ENCODE assay signal across 8 cellular contexts in genomic region chr14:91315844-91316267, GRCh38.
DNase-seq lines count a peak whose midpoint lies in the region; ATAC-seq and TF ChIP-seq lines count a peak whose summit lies in the region.

No MANE protein-coding gene starts in this region.

- H3K23me2 ChIP-seq in H9 (ENCODE audit: insufficient read length, low read depth, low read length, poor library complexity, severe bottlenecking), result no peaks in the 10 kb centered on the region

- intact Hi-C loops in dendritic cell treated with granulocyte-macrophage colony-stimulating factor and Interleukin-4, amounts not matched to agents 40 ng/mL and 50 ng/mL, for 4 days (cut with micrococcal nuclease), result no loop called here

- no peak overlapping the region for H2BK20ac ChIP-seq in H9 (ENCODE audit: low read depth, low read length, poor library complexity, severe bottlenecking)

- H3K27ac ChIP-seq in H9 (ENCODE audit: insufficient read length, low read depth, low read length), result no peak overlapping the region

- no peaks in the 10 kb centered on the region for H3K9me3 Mint-ChIP-seq in dendritic cell treated with granulocyte-macrophage colony-stimulating factor and Interleukin-4, amounts not matched to agents 40 ng/mL and 50 ng/mL, for 4 days
- no peaks in the 10 kb centered on the region for H3K9me3 Mint-ChIP-seq in stimulated activated effector memory CD8-positive, alpha-beta T cell treated with anti-CD3 and anti-CD28 coated beads, Interleukin-12 subunit alpha, Interleukin-12 subunit beta, amount 100 ng/mL, for 72 hours
- H3K9me3 Mint-ChIP-seq in H9, result peaks cover 22 to 34% of the 10 kb centered on the region in 2 experiments

- H3K18ac ChIP-seq in H9 (ENCODE audit: insufficient read length, low read depth, low read length), result no peak overlapping the region

- H3K79me1 ChIP-seq in H9 (ENCODE audit: insufficient read depth, low read depth, low read length, poor library complexity, severe bottlenecking), result no peaks in the 10 kb centered on the region

- no peak overlapping the region for H2BK12ac ChIP-seq in H9 (ENCODE audit: insufficient read length, low read depth, low read length)

- H4K5ac ChIP-seq in H9 (ENCODE audit: insufficient read length, low read depth, low read length), result no peak overlapping the region

- ATAC-seq in GM18907 (IDR thresholded peaks at IDR 0.05; ENCODE audit: unreplicated experiment) (peak; percentile 86), HG03097 (IDR thresholded peaks at IDR 0.05; ENCODE audit: low FRiP score, unreplicated experiment) (peak; percentile 77)
- peak; percentile 85 for ATAC-seq in stimulated activated effector memory CD8-positive, alpha-beta T cell treated with anti-CD3 and anti-CD28 coated beads, Interleukin-12 subunit alpha, Interleukin-12 subunit beta, amount 100 ng/mL, for 72 hours

- H2BK120ac ChIP-seq in H9 (ENCODE audit: low read depth, low read length, poor library complexity, severe bottlenecking), result no peak overlapping the region

- peaks cover 38% of the 10 kb centered on the region for H3K36me3 Mint-ChIP-seq in dendritic cell treated with granulocyte-macrophage colony-stimulating factor and Interleukin-4, amounts not matched to agents 40 ng/mL and 50 ng/mL, for 4 days (ENCODE audit: low read depth)
- peaks cover 100% of the 10 kb centered on the region for H3K36me3 Mint-ChIP-seq in stimulated activated effector memory CD8-positive, alpha-beta T cell treated with anti-CD3 and anti-CD28 coated beads, Interleukin-12 subunit alpha, Interleukin-12 subunit beta, amount 100 ng/mL, for 72 hours
- peaks cover 74 to 93% (median 87%) of the 10 kb centered on the region in 3 experiments for H3K36me3 Mint-ChIP-seq in H9 (ENCODE audit: insufficient read depth in 1 of 3, low read depth in 3 of 3)

- WGBS in H9 (ENCODE audit: extremely low coverage, insufficient read length, low lambda C conversion rate), result no CpG with 5 or more reads among the region's 6 CpGs

- no peak overlapping the region for H3K4me3 Mint-ChIP-seq in dendritic cell treated with granulocyte-macrophage colony-stimulating factor and Interleukin-4, amounts not matched to agents 40 ng/mL and 50 ng/mL, for 4 days
- peak overlapping the region; percentile 56 for H3K4me3 Mint-ChIP-seq in stimulated activated effector memory CD8-positive, alpha-beta T cell treated with anti-CD3 and anti-CD28 coated beads, Interleukin-12 subunit alpha, Interleukin-12 subunit beta, amount 100 ng/mL, for 72 hours
- H3K4me3 Mint-ChIP-seq in H9, result no peak overlapping the region; a peak in 1 of 5 replicates

- H3K27me3 Mint-ChIP-seq in dendritic cell treated with granulocyte-macrophage colony-stimulating factor and Interleukin-4, amounts not matched to agents 40 ng/mL and 50 ng/mL, for 4 days, result no peaks in the 10 kb centered on the region
- H3K27me3 Mint-ChIP-seq in H9 (ENCODE audit: low read depth), result no peaks in the 10 kb centered on the region; the same call in 1 of the 2 replicates

- H3K27ac Mint-ChIP-seq in dendritic cell treated with granulocyte-macrophage colony-stimulating factor and Interleukin-4, amounts not matched to agents 40 ng/mL and 50 ng/mL, for 4 days, result peak overlapping the region; percentile 70
- peak overlapping the region; percentile 87 for H3K27ac Mint-ChIP-seq in stimulated activated effector memory CD8-positive, alpha-beta T cell treated with anti-CD3 and anti-CD28 coated beads, Interleukin-12 subunit alpha, Interleukin-12 subunit beta, amount 100 ng/mL, for 72 hours
- peak overlapping the region in 1 of 3 experiments; percentile 41; a peak in 1 of 7 replicates for H3K27ac Mint-ChIP-seq in H9

- H4K20me1 ChIP-seq in H9 (ENCODE audit: control insufficient read depth, insufficient read depth, insufficient read length), result no peaks in the 10 kb centered on the region

- H3K23ac ChIP-seq in H9 (ENCODE audit: insufficient read length, low read depth, low read length), result no peak overlapping the region

- no peak overlapping the region for H2BK15ac ChIP-seq in H9 (ENCODE audit: low read depth, low read length)

- H3K56ac ChIP-seq in H9 (ENCODE audit: insufficient read length, low read depth, low read length), result no peak overlapping the region

- no peaks in the 10 kb centered on the region for H3K4me1 ChIP-seq in H9 (ENCODE audit: insufficient read depth, low read length)

- H4K91ac ChIP-seq in H9 (ENCODE audit: insufficient read length, low read depth, low read length), result no peak overlapping the region

- H3K4me2 ChIP-seq in H9 (ENCODE audit: insufficient read depth, insufficient read length, low read length), result no peak overlapping the region

- H3K27me3 ChIP-seq in H9 (ENCODE audit: insufficient read depth, low read length), result no peaks in the 10 kb centered on the region

- H2AFZ ChIP-seq in H9 (ENCODE audit: low read length), result no peak overlapping the region

- no peak overlapping the region for H2AK5ac ChIP-seq in H9 (ENCODE audit: insufficient read length, low read length)

- H2BK5ac ChIP-seq in H9 (ENCODE audit: insufficient read length, low read length), result no peak overlapping the region

- H3K79me2 ChIP-seq in H9 (ENCODE audit: insufficient read depth, low read length), result no peaks in the 10 kb centered on the region

- H4K8ac ChIP-seq in H9 (replicated peaks; ENCODE audit: insufficient read length, low read depth, low read length), result no peak overlapping the region

- DNase-seq in T-helper 22 cell (ENCODE audit: low read depth), result peak; percentile 90
- DNase-seq in stimulated activated effector memory CD8-positive, alpha-beta T cell treated with anti-CD3 and anti-CD28 coated beads, Interleukin-12 subunit alpha, Interleukin-12 subunit beta, amount 100 ng/mL, for 72 hours (ENCODE audit: low spot score in 2 of 2), result peak; percentile 71 to 90
- no peak for DNase-seq in AML-193 (lab: John Stamatoyannopoulos, UW)
- no peak for DNase-seq in H9
- DNase-seq in DMS 273 (lab: John Stamatoyannopoulos, UW; ENCODE audit: unreplicated experiment), result no peak

- no peak overlapping the region for H3T11ph ChIP-seq in H9 (ENCODE audit: low read length)

- TF ChIP-seq CTCF in H9 (conservative IDR thresholded peaks at IDR 0.05), result no peak

- H3K14ac ChIP-seq in H9 (ENCODE audit: insufficient read depth, low read length), result no peak overlapping the region

- peaks cover 33% of the 10 kb centered on the region for H3K4me1 Mint-ChIP-seq in dendritic cell treated with granulocyte-macrophage colony-stimulating factor and Interleukin-4, amounts not matched to agents 40 ng/mL and 50 ng/mL, for 4 days (ENCODE audit: low read depth)
- H3K4me1 Mint-ChIP-seq in stimulated activated effector memory CD8-positive, alpha-beta T cell treated with anti-CD3 and anti-CD28 coated beads, Interleukin-12 subunit alpha, Interleukin-12 subunit beta, amount 100 ng/mL, for 72 hours, result peaks cover 87% of the 10 kb centered on the region
- no peaks in the 10 kb centered on the region for H3K4me1 Mint-ChIP-seq in H9

- no peak overlapping the region for H3K4ac ChIP-seq in H9 (ENCODE audit: low read depth, low read length)

- peaks cover 20% of the 10 kb centered on the region for H3K9me3 ChIP-seq in H9 (ENCODE audit: control insufficient read depth, low read depth, low read length)

- no peak overlapping the region for H3K9ac ChIP-seq in H9 (ENCODE audit: extremely low read depth, insufficient read length, low read length)

Comparison
In these comparisons a context has a peak if more than half of its experiments do, and no peak if none do; other contexts are left out.
1. DNase-seq: peak in T-helper 22 cell (single experiment) and stimulated activated effector memory CD8-positive, alpha-beta T cell treated with anti-CD3 and anti-CD28 coated beads, Interleukin-12 subunit alpha, Interleukin-12 subunit beta, amount 100 ng/mL, for 72 hours (2 of 2); none in AML-193 (0 of 2), H9 (single experiment) and DMS 273 (single experiment).
2. Peak in every context shown above with its lines, with median percentiles within 50 percentile points of each other: ATAC-seq.